In genomic region chr1:231421971-231422797, GRCh38 we compare ENCODE assay signal across 8 cellular contexts. TPM values are rescaled to one million over a fixed set of nuclear protein-coding genes. Genes with fewer than 3 reads are reported as not detected.
DNase-seq lines count a peak whose midpoint lies in the region; ATAC-seq and TF ChIP-seq lines count a peak whose summit lies in the region.

TSS of gene EGLN1 (minus strand) at chr1:231422287. CDS start at chr1:231421888, 399 bp downstream.

- H3K36me3 ChIP-seq in osteoblast (ENCODE audit: insufficient read depth, low read length), result no peaks in the 10 kb centered on the region
- no peaks in the 10 kb centered on the region for H3K36me3 ChIP-seq in testis (ENCODE audit: low read depth, missing control alignments)

- no peaks in the 10 kb centered on the region for H3K27me3 Mint-ChIP-seq in activated naive CD4-positive, alpha-beta T cell treated with anti-CD3 and anti-CD28 coated beads, Interleukin-2, amount 50 U/mL, for 24 hours

- WGBS in testis, 2 donors, result 0 to 2% methylated on average over 20 to 72 of the region's 104 CpGs

- DNase-seq in GM10266 (ENCODE audit: extremely low spot score) (peak; percentile 95), HFF-Myc (ENCODE audit: extremely low read depth, low read depth) (peak; percentile 76), MV-4-11 (lab: John Stamatoyannopoulos, UW) (peak; percentile 68), glomerular endothelial cell (ENCODE audit: extremely low read depth, low read depth, low spot score) (peak; percentile 71), osteoblast (ENCODE audit: insufficient read length, low spot score, missing footprints) (peak; percentile 95), testis (peak; percentile 86)

- H3K4me2 ChIP-seq in osteoblast (ENCODE audit: insufficient read depth, low read length), result peak within 1 kb of the TSS; percentile 95

- H3K4me1 ChIP-seq in osteoblast (ENCODE audit: insufficient read depth, low read length) (peaks cover 25% of the 10 kb centered on the region), testis (peaks cover 13% of the 10 kb centered on the region)

- H3K36me3 Mint-ChIP-seq in activated naive CD4-positive, alpha-beta T cell treated with anti-CD3 and anti-CD28 coated beads, Interleukin-2, amount 50 U/mL, for 24 hours, result peaks cover 4% of the 10 kb centered on the region

- intact Hi-C loops in testis (cut with DNase I; ENCODE audit: low total_unique reads), result no loop called here

- peak within 1 kb of the TSS; percentile 88 for H3K4me3 ChIP-seq in HFF-Myc (replicated peaks; ENCODE audit: low read depth, low read length)
- H3K4me3 ChIP-seq in osteoblast (ENCODE audit: insufficient read depth, low read length), result peak within 1 kb of the TSS; percentile 77
- peak within 1 kb of the TSS; percentile 72 to 91 for H3K4me3 ChIP-seq in testis

- H3K27me3 ChIP-seq in osteoblast (ENCODE audit: insufficient read depth, low read length), result no peaks in the 10 kb centered on the region
- no peaks in the 10 kb centered on the region for H3K27me3 ChIP-seq in testis

- H3K9me3 ChIP-seq in osteoblast (ENCODE audit: low read depth, low read length), result no peaks in the 10 kb centered on the region
- no peaks in the 10 kb centered on the region for H3K9me3 ChIP-seq in testis

- TF ChIP-seq CTCF in GM10266 (IDR thresholded peaks at IDR 0.05; ENCODE audit: control insufficient read depth, insufficient read depth, low read depth, missing control alignments), result peak; percentile 59
- peak; percentile 20 for TF ChIP-seq CTCF in HFF-Myc (IDR thresholded peaks at IDR 0.05; ENCODE audit: low read depth, low read length, missing control alignments)
- peak; percentile 22 for TF ChIP-seq CTCF in osteoblast (IDR thresholded peaks at IDR 0.05; ENCODE audit: extremely low read depth, low read depth, low read length)
- TF ChIP-seq CTCF in testis (IDR thresholded peaks at IDR 0.05), result peak in 2 of 3 experiments; percentile 19 to 26

- H4K20me1 ChIP-seq in osteoblast (ENCODE audit: insufficient read depth, low read length), result peaks cover 29% of the 10 kb centered on the region

- TF ChIP-seq POLR2A in testis (IDR thresholded peaks at IDR 0.05), result no peak

- H2AFZ ChIP-seq in osteoblast (ENCODE audit: low read length), result peak within 1 kb of the TSS; percentile 93

- peak within 1 kb of the TSS; percentile 95 for H3K4me3 Mint-ChIP-seq in activated naive CD4-positive, alpha-beta T cell treated with anti-CD3 and anti-CD28 coated beads, Interleukin-2, amount 50 U/mL, for 24 hours

- peak within 1 kb of the TSS; percentile 61 for H3K27ac ChIP-seq in osteoblast (ENCODE audit: low read depth, low read length)
- peak within 1 kb of the TSS; percentile 95 to 99 for H3K27ac ChIP-seq in testis

- no peaks in the 10 kb centered on the region for H3K9me3 Mint-ChIP-seq in activated naive CD4-positive, alpha-beta T cell treated with anti-CD3 and anti-CD28 coated beads, Interleukin-2, amount 50 U/mL, for 24 hours

- H3K79me2 ChIP-seq in osteoblast (ENCODE audit: insufficient read depth, low read length), result peaks cover 40% of the 10 kb centered on the region

- peak; percentile 72 for ATAC-seq in SK-N-SH treated with all-trans-retinoic acid at 6 μM for 48 hours

- peaks cover 43% of the 10 kb centered on the region for H3K4me1 Mint-ChIP-seq in activated naive CD4-positive, alpha-beta T cell treated with anti-CD3 and anti-CD28 coated beads, Interleukin-2, amount 50 U/mL, for 24 hours

- H3K27ac Mint-ChIP-seq in activated naive CD4-positive, alpha-beta T cell treated with anti-CD3 and anti-CD28 coated beads, Interleukin-2, amount 50 U/mL, for 24 hours, result peak within 1 kb of the TSS; percentile 88

TF ChIP-seq in SK-N-SH treated with all-trans-retinoic acid at 6 μM for 48 hours, 23 proteins besides CTCF, POLR2A, EP300 and RAD21:
- TF ChIP-seq POU6F1 (CRISPR knock-in tag; IDR thresholded peaks at IDR 0.05; ENCODE audit: borderline replicate concordance, low read depth), result peak; percentile 71; the same call in 1 of the 2 replicates
- TF ChIP-seq ZNF565 (CRISPR knock-in tag; conservative IDR thresholded peaks at IDR 0.05; ENCODE audit: low read depth), result no peak

RNA-seq across cellular contexts. Expression of gene EGLN1, which starts in this region (rescaled TPM):
- total RNA-seq in glomerular endothelial cell, result 46.3 and 47.1 TPM in 2 replicates
- 32.1 and 52.5 TPM in 2 replicates for total RNA-seq in osteoblast
- total RNA-seq in testis, result 10 to 100 TPM; 47.7 to 64.5 TPM
- 30.5 TPM for polyA plus RNA-seq in testis (ENCODE audit: insufficient read depth, low read depth, low replicate concordance)

Comparison
In these comparisons a context has a peak if more than half of its experiments do, and no peak if none do; other contexts are left out.
1. Peak in every context shown above with its lines: DNase-seq, ATAC-seq, H3K4me3 ChIP-seq and H3K27ac ChIP-seq.